2 cellular contexts compared by ENCODE assay signal in the genomic region with DNA sequence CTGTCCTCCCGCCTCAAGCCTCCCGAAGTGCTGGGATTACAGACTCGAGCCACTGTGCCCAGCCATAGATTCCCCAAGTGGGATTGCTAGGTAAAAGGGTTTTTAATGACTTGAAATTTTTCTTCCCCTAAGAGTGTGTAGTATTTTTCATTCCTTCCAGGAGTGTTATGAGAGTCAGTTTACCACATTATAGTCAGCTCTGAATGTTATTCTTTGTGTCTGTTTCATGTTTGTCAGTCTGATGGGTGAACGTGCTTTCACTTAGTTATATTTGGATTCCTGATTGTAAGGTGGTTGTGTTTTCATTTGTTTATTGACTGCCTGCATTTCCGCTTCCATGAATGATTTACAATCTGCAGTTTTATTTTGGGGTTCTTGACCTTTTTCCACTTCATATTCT.
TF ChIP-seq lines count a peak whose summit lies in the region.

No MANE protein-coding gene starts in this region.

TF ChIP-seq in GM12878, 131 proteins besides CTCF, POLR2A, EP300 and RAD21:
- TF ChIP-seq IKZF2 (IDR thresholded peaks at IDR 0.05) (peak in 1 of 2 experiments; percentile 19; a peak in 1 of 4 replicates), SUPT20H (IDR thresholded peaks at IDR 0.05; ENCODE audit: borderline replicate concordance, control insufficient read depth, low read depth, low read length) (no peak)
TF ChIP-seq in GM12878: peak in this region for 1.

TF ChIP-seq in SK-N-SH treated with all-trans-retinoic acid at 6 μM for 48 hours, 23 proteins besides CTCF, POLR2A, EP300 and RAD21:
- no peak for TF ChIP-seq ZNF565 (CRISPR knock-in tag; conservative IDR thresholded peaks at IDR 0.05; ENCODE audit: low read depth)
- TF ChIP-seq TOX (CRISPR knock-in tag; IDR thresholded peaks at IDR 0.05; ENCODE audit: borderline replicate concordance): no peak
- no peak for TF ChIP-seq RARB (CRISPR knock-in tag; IDR thresholded peaks at IDR 0.05)
- no peak for TF ChIP-seq CSDC2 (CRISPR knock-in tag; IDR thresholded peaks at IDR 0.05)
- TF ChIP-seq ZFP30 (CRISPR knock-in tag; IDR thresholded peaks at IDR 0.05): no peak
- TF ChIP-seq SNAI2 (CRISPR knock-in tag; IDR thresholded peaks at IDR 0.05): no peak
- TF ChIP-seq OSR1 (CRISPR knock-in tag; IDR thresholded peaks at IDR 0.05): no peak
- TF ChIP-seq GLIS3 (CRISPR knock-in tag; IDR thresholded peaks at IDR 0.05): no peak
- TF ChIP-seq ZFP3 (CRISPR knock-in tag; IDR thresholded peaks at IDR 0.05): no peak
- TF ChIP-seq, protein P1, sequence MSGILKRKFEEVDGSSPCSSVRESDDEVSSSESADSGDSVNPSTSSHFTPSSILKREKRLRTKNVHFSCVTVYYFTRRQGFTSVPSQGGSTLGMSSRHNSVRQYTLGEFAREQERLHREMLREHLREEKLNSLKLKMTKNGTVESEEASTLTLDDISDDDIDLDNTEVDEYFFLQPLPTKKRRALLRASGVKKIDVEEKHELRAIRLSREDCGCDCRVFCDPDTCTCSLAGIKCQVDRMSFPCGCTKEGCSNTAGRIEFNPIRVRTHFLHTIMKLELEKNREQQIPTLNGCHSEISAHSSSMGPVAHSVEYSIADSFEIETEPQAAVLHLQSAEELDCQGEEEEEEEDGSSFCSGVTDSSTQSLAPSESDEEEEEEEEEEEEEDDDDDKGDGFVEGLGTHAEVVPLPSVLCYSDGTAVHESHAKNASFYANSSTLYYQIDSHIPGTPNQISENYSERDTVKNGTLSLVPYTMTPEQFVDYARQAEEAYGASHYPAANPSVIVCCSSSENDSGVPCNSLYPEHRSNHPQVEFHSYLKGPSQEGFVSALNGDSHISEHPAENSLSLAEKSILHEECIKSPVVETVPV (CRISPR knock-in tag; IDR thresholded peaks at IDR 0.05): no peak
- TF ChIP-seq ARNTL (CRISPR knock-in tag; IDR thresholded peaks at IDR 0.05; ENCODE audit: borderline replicate concordance, low read depth): no peak
- TF ChIP-seq, protein P2, sequence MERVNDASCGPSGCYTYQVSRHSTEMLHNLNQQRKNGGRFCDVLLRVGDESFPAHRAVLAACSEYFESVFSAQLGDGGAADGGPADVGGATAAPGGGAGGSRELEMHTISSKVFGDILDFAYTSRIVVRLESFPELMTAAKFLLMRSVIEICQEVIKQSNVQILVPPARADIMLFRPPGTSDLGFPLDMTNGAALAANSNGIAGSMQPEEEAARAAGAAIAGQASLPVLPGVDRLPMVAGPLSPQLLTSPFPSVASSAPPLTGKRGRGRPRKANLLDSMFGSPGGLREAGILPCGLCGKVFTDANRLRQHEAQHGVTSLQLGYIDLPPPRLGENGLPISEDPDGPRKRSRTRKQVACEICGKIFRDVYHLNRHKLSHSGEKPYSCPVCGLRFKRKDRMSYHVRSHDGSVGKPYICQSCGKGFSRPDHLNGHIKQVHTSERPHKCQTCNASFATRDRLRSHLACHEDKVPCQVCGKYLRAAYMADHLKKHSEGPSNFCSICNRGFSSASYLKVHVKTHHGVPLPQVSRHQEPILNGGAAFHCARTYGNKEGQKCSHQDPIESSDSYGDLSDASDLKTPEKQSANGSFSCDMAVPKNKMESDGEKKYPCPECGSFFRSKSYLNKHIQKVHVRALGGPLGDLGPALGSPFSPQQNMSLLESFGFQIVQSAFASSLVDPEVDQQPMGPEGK (CRISPR knock-in tag; IDR thresholded peaks at IDR 0.05; ENCODE audit: borderline replicate concordance): no peak
- no peak for TF ChIP-seq ESRRG (CRISPR knock-in tag; IDR thresholded peaks at IDR 0.05)
- TF ChIP-seq TCF4 (CRISPR knock-in tag; IDR thresholded peaks at IDR 0.05; ENCODE audit: borderline replicate concordance): no peak
- no peak for TF ChIP-seq BACH2 (CRISPR knock-in tag; IDR thresholded peaks at IDR 0.05; ENCODE audit: borderline replicate concordance)
- TF ChIP-seq, protein P3, sequence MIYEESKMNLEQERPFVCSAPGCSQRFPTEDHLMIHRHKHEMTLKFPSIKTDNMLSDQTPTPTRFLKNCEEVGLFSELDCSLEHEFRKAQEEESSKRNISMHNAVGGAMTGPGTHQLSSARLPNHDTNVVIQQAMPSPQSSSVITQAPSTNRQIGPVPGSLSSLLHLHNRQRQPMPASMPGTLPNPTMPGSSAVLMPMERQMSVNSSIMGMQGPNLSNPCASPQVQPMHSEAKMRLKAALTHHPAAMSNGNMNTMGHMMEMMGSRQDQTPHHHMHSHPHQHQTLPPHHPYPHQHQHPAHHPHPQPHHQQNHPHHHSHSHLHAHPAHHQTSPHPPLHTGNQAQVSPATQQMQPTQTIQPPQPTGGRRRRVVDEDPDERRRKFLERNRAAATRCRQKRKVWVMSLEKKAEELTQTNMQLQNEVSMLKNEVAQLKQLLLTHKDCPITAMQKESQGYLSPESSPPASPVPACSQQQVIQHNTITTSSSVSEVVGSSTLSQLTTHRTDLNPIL (CRISPR knock-in tag; IDR thresholded peaks at IDR 0.05; ENCODE audit: low read depth): no peak
- no peak for TF ChIP-seq POU6F1 (CRISPR knock-in tag; IDR thresholded peaks at IDR 0.05; ENCODE audit: borderline replicate concordance, low read depth)
- TF ChIP-seq ISL1 (CRISPR knock-in tag; IDR thresholded peaks at IDR 0.05): no peak
